Comparison of ENCODE assay signal across 8 cellular contexts in genomic region chr10:3874988-3875841, GRCh38.
A peak's percentile ranks its signal among the peaks of the same experiment; 100 is the strongest.
DNase-seq lines count a peak whose midpoint lies in the region; ATAC-seq, FAIRE-seq and TF ChIP-seq lines count a peak whose summit lies in the region.

No MANE protein-coding gene starts in this region.

- SMC1A ChIA-PET in GM12878 (lab: Charles Lee; ENCODE audit: uncharacterized antibody, unreplicated experiment): interaction anchor here (0.6 to 13.6 kb wide), 35 partner anchors 9 to 677 kb away, joined by 3 to 295 read pairs (median 5); partner anchors contain the start of gene KLF6

- 2% methylated on average over 6 of the region's 6 CpGs for WGBS in GM12878 (ENCODE audit: insufficient coverage, insufficient replicate concordance, low lambda C conversion rate, missing lambda C conversion rate)

- intact Hi-C loops in GM12878 (cut with micrococcal nuclease; ENCODE audit: unreplicated experiment): loop anchor here (1.0 to 5.0 kb wide), 6 partner anchors 23 to 257 kb away; partner anchors contain the start of gene KLF6
- intact Hi-C loops in dorsolateral prefrontal cortex (cut with DNase I): no loop called here

- RAD21 ChIA-PET in GM12878 (lab: Charles Lee; ENCODE audit: unreplicated experiment): interaction anchor here (0.7 to 5.0 kb wide), 23 partner anchors 9 to 170 kb away, joined by 3 to 100 read pairs (median 6); partner anchors contain the start of gene KLF6

- H3K27ac ChIP-seq in GM12878 (ENCODE audit: control insufficient read depth, insufficient read depth) (peak overlapping the region; percentile 90), dorsolateral prefrontal cortex (no peak overlapping the region)

- FAIRE-seq in GM12878 (lab: Jason Lieb, UNC): peak; percentile 84

- in situ Hi-C loops in GM12878 (cut with MboI): no loop called here

- TF ChIP-seq EP300 in GM12878 (IDR thresholded peaks at IDR 0.05; ENCODE audit: borderline replicate concordance in 1 of 2, control insufficient read depth in 1 of 2, low read depth in 2 of 2, low read length in 2 of 2): peak; percentile 99 to 100

- CTCF ChIA-PET in GM12878 (lab: Yijun Ruan, JAX): interaction anchor here (0.6 to 3.0 kb wide), 16 partner anchors 9 to 98 kb away, joined by 3 to 12 read pairs (median 4); partner anchors contain the start of gene KLF6

- no peak; the same call in 1 of the 2 replicates for TF ChIP-seq RAD21 in GM12878 (IDR thresholded peaks at IDR 0.05; ENCODE audit: insufficient read depth, low read depth, low read length)

- H3K79me2 ChIP-seq in GM12878 (ENCODE audit: control insufficient read depth, insufficient read depth, low read length): no peaks in the 10 kb centered on the region

- H3K4me2 ChIP-seq in GM12878 (ENCODE audit: control insufficient read depth, insufficient read depth): peak overlapping the region; percentile 88

- H4K20me1 ChIP-seq in GM12878 (ENCODE audit: control insufficient read depth, insufficient read depth): no peaks in the 10 kb centered on the region

- H2AFZ ChIP-seq in GM12878 (ENCODE audit: control insufficient read depth, low read depth, low read length): peak overlapping the region; percentile 52

- TF ChIP-seq POLR2A in GM12878 (IDR thresholded peaks at IDR 0.05; ENCODE audit: low read depth, low read length): no peak

- POLR2A ChIA-PET in GM12878 (lab: Charles Lee): interaction anchor here (0.7 to 5.4 kb wide), 18 partner anchors 9 to 322 kb away, joined by 3 to 51 read pairs (median 8); partner anchors contain the start of gene KLF6

- H3K27me3 ChIP-seq in GM12878 (replicated peaks in 1 of 2; ENCODE audit: control insufficient read depth in 2 of 2, insufficient read depth in 2 of 2, low read length in 1 of 2) (no peaks in the 10 kb centered on the region), dorsolateral prefrontal cortex (no peaks in the 10 kb centered on the region)

- ATAC-seq in GM19468 (IDR thresholded peaks at IDR 0.05; ENCODE audit: extremely low read depth, unreplicated experiment): peak; percentile 58
- ATAC-seq in HG03469 (IDR thresholded peaks at IDR 0.05; ENCODE audit: unreplicated experiment): peak; percentile 41
- ATAC-seq in GM12878: peak; percentile 75

- H3K9me3 ChIP-seq in GM12878 (replicated peaks; ENCODE audit: control insufficient read depth, insufficient read depth, low read length): no peaks in the 10 kb centered on the region

- DNase-seq in GM12865 (ENCODE audit: low read depth) (peak; percentile 89), GM12878 (ENCODE audit: low read depth, low spot score) (peak; percentile 92), dorsolateral prefrontal cortex (no peak), hepatic stellate cell (ENCODE audit: low spot score) (no peak), NCI-H1105 (lab: John Stamatoyannopoulos, UW) (no peak)
- DNase-seq in stimulated activated naive CD4-positive, alpha-beta T cell (lab: John Stamatoyannopoulos, UW): peak in 5 of 6 experiments; percentile 6 to 61 (median 51)

- peak overlapping the region; percentile 43; the same call in 1 of the 2 replicates for H3K9ac ChIP-seq in GM12878 (ENCODE audit: control insufficient read depth, insufficient read depth, low read length)

- peaks cover 45% of the 10 kb centered on the region for H3K4me1 ChIP-seq in GM12878 (ENCODE audit: control insufficient read depth, insufficient read depth, low read length)

- BruUV-seq in GM12878 (replicated peaks; lab: Mats Ljungman, UMichigan): no TSS peak

- no peak for TF ChIP-seq CTCF in GM12865 (IDR thresholded peaks at IDR 0.05; ENCODE audit: insufficient read depth, low read depth, low read length, missing control alignments)
- TF ChIP-seq CTCF in GM12878 (IDR thresholded peaks at IDR 0.05 in 2 of 3, conservative IDR thresholded peaks at IDR 0.05 in 1 of 3; ENCODE audit: control insufficient read depth in 2 of 3, extremely low read depth in 1 of 3, insufficient read depth in 1 of 3, low read depth in 3 of 3, low read length in 3 of 3): no peak
- TF ChIP-seq CTCF in dorsolateral prefrontal cortex (IDR thresholded peaks at IDR 0.05 in 54 of 56, conservative IDR thresholded peaks at IDR 0.05 in 2 of 56; ENCODE audit: low read depth in 1 of 56, partially characterized antibody in 56 of 56): no peak

- peak overlapping the region; percentile 15 for H3K4me3 ChIP-seq in GM12865 (ENCODE audit: low read depth, low read length)
- H3K4me3 ChIP-seq in GM12878: 0 out of 2 replicates have a peak overlapping the region, but pooled peaks have one; percentile 11
- no peak overlapping the region for H3K4me3 ChIP-seq in dorsolateral prefrontal cortex

- no peaks in the 10 kb centered on the region for H3K36me3 ChIP-seq in GM12878 (ENCODE audit: control insufficient read depth in 2 of 2, insufficient read depth in 2 of 2, low read length in 1 of 2)

TF ChIP-seq in GM12878, 131 proteins besides CTCF, POLR2A, EP300 and RAD21 (continues in another document):
- TF ChIP-seq HCFC1 (IDR thresholded peaks at IDR 0.05; ENCODE audit: low read length) (no peak), ZNF207 (IDR thresholded peaks at IDR 0.05; ENCODE audit: borderline replicate concordance) (no peak; the same call in 1 of the 2 replicates), EGR1 (IDR thresholded peaks at IDR 0.05; ENCODE audit: borderline replicate concordance in 1 of 2, low read depth in 2 of 2, low read length in 2 of 2) (no peak), E2F4 (IDR thresholded peaks at IDR 0.05; ENCODE audit: low read depth, low read length) (no peak), MAX (IDR thresholded peaks at IDR 0.05; ENCODE audit: low read depth, low read length) (no peak), NFYA (IDR thresholded peaks at IDR 0.05; ENCODE audit: borderline replicate concordance, low read depth, low read length) (no peak), CUX1 (IDR thresholded peaks at IDR 0.05; ENCODE audit: insufficient replicate concordance, low read depth, low read length) (peak; percentile 78), MLLT1 (IDR thresholded peaks at IDR 0.05) (0 out of 2 replicates have a peak, but pooled peaks have one; percentile 56), DPF2 (IDR thresholded peaks at IDR 0.05) (peak; percentile 95), ZZZ3 (IDR thresholded peaks at IDR 0.05; ENCODE audit: control insufficient read depth, insufficient read length, low read depth) (no peak), NBN (IDR thresholded peaks at IDR 0.05) (peak; percentile 94), NFIC (IDR thresholded peaks at IDR 0.05; ENCODE audit: low read depth, low read length) (peak; percentile 99)

Comparison
In these comparisons a context has a peak if more than half of its experiments do, and no peak if none do; other contexts are left out.
1. DNase-seq: peak in GM12865 (single experiment), GM12878 (single experiment) and stimulated activated naive CD4-positive, alpha-beta T cell (5 of 6); none in dorsolateral prefrontal cortex (0 of 10), hepatic stellate cell (single experiment) and NCI-H1105 (single experiment).
2. H3K4me3 ChIP-seq: peak in GM12865 (single experiment) and GM12878 (single experiment); none in dorsolateral prefrontal cortex (0 of 59).
3. Peak in every context shown above with its lines, with median percentiles within 50 percentile points of each other: ATAC-seq.